ENCODE assay signal across 32 cellular contexts in the genomic region with DNA sequence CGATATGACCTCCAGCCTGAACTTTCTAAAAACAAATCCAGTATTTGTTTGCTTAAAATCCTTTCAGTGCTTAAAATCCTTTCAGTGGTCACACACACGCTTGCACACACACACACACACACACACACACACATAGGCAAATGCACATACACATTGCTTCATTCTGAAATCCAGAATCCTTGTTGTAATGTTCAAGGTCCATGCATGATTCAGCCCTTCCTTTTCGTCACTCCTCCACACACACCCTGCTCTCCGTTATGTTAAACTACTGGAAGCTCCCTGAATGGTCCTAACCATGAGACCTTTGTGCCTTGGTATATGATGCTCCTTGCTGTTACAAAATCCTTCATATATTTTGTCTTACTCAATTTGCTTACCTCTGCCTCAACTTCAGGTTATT. TPM values are rescaled to one million over a fixed set of nuclear protein-coding genes. Genes with fewer than 3 reads are reported as not detected.
"Had no signal": no experiment of that assay in that cellular context is flagged by ENCODE, and none has a peak within 500 bp of the region (broad histone marks: within the 10 kb centered on the region; RNA-seq: fewer than 3 reads in every experiment).

No MANE protein-coding gene starts in this region.

- H3K36me3 ChIP-seq: gastrocnemius medialis, pancreas, prostate gland, sigmoid colon, suprapubic skin, tibial artery, upper lobe of right lung, WERI-Rb-1 had no signal

- H3K27ac ChIP-seq: gastrocnemius medialis, pancreas, prostate gland, sigmoid colon, suprapubic skin, tibial artery, upper lobe of right lung, WERI-Rb-1 had no signal

- H3K4me1 Mint-ChIP-seq: activated naive CD4-positive, alpha-beta T cell treated with anti-CD3 and anti-CD28 coated beads, Interleukin-2, amount 50 U/mL, for 24 hours; activated naive CD8-positive, alpha-beta T cell treated with anti-CD3 and anti-CD28 coated beads, Interleukin-2, amount 50 U/mL, for 24 hours; activated T-helper 17 cell treated with anti-CD3 and anti-CD28 coated beads, Interleukin-2, amount 50 U/mL, for 72 hours; central memory CD8-positive, alpha-beta T cell; naive B cell; stimulated activated naive B cell treated with anti-CD40 and anti-IgM and Interleukin-4, amounts not matched to agents 10 μg/mL and 1 μg/mL and 100 μg/mL, for 72 hours had no signal

- H3K27ac Mint-ChIP-seq: activated CD4-positive, alpha-beta memory T cell treated with anti-CD3 and anti-CD28 coated beads for 36 hours; activated naive CD4-positive, alpha-beta T cell treated with anti-CD3 and anti-CD28 coated beads, Interleukin-2, amount 50 U/mL, for 24 hours; activated naive CD8-positive, alpha-beta T cell treated with anti-CD3 and anti-CD28 coated beads, Interleukin-2, amount 50 U/mL, for 24 hours; activated T-helper 17 cell treated with anti-CD3 and anti-CD28 coated beads, Interleukin-2, amount 50 U/mL, for 72 hours; dendritic cell treated with granulocyte-macrophage colony-stimulating factor and Interleukin-4, amounts not matched to agents 40 ng/mL and 50 ng/mL, for 4 days; endodermal cell; mesothelial cell of epicardium; naive B cell; stimulated activated naive B cell treated with anti-CD40 and anti-IgM and Interleukin-4, amounts not matched to agents 10 μg/mL and 1 μg/mL and 100 μg/mL, for 72 hours had no signal

- DNase-seq: activated CD4-positive, alpha-beta memory T cell treated with anti-CD3 and anti-CD28 coated beads for 36 hours; activated CD4-positive, alpha-beta T cell treated with anti-CD3 and anti-CD28 coated beads for 48 hours; activated naive CD8-positive, alpha-beta T cell treated with anti-CD3 and anti-CD28 coated beads, Interleukin-2, amount 50 U/mL, for 24 hours; activated T-cell treated with anti-CD3 and anti-CD28 coated beads, Interleukin-2, amount 50 U/mL, for 4 hours; anterior cingulate cortex; endodermal cell; gastrocnemius medialis; glutamatergic neuron; kidney; left colon; naive B cell; nucleus accumbens; pancreas; sigmoid colon; stimulated activated CD4-positive, alpha-beta T cell treated with anti-CD3 and anti-CD28 coated beads, Interleukin-15, amount 100 ng/mL, for 24 hours; stimulated activated CD4-positive, alpha-beta T cell treated with anti-CD3 and anti-CD28 coated beads, Interleukin-2, amount 100 ng/mL, for 24 hours; stimulated activated naive B cell treated with anti-CD40 and anti-IgM and Interleukin-4, amounts not matched to agents 10 μg/mL and 1 μg/mL and 100 μg/mL, for 72 hours; tibial artery; upper lobe of right lung; WERI-Rb-1 had no signal

- H3K9me3 ChIP-seq: gastrocnemius medialis, pancreas, prostate gland, sigmoid colon, suprapubic skin, tibial artery, upper lobe of right lung had no signal

- H3K4me3 ChIP-seq: gastrocnemius medialis, pancreas, prostate gland, sigmoid colon, suprapubic skin, tibial artery, upper lobe of right lung had no signal

- H3K27me3 Mint-ChIP-seq: dendritic cell treated with granulocyte-macrophage colony-stimulating factor and Interleukin-4, amounts not matched to agents 40 ng/mL and 50 ng/mL, for 4 days had no signal

- H3K4me3 Mint-ChIP-seq: activated CD4-positive, alpha-beta memory T cell treated with anti-CD3 and anti-CD28 coated beads for 36 hours; activated naive CD4-positive, alpha-beta T cell treated with anti-CD3 and anti-CD28 coated beads, Interleukin-2, amount 50 U/mL, for 24 hours; activated naive CD8-positive, alpha-beta T cell treated with anti-CD3 and anti-CD28 coated beads, Interleukin-2, amount 50 U/mL, for 24 hours; activated T-cell treated with anti-CD3 and anti-CD28 coated beads, Interleukin-2, amount 50 U/mL, for 4 hours; activated T-helper 17 cell treated with anti-CD3 and anti-CD28 coated beads, Interleukin-2, amount 50 U/mL, for 72 hours; central memory CD8-positive, alpha-beta T cell; dendritic cell treated with granulocyte-macrophage colony-stimulating factor and Interleukin-4, amounts not matched to agents 40 ng/mL and 50 ng/mL, for 4 days; endodermal cell; mesothelial cell of epicardium; naive B cell; stimulated activated naive B cell treated with anti-CD40 and anti-IgM and Interleukin-4, amounts not matched to agents 10 μg/mL and 1 μg/mL and 100 μg/mL, for 72 hours had no signal

- ATAC-seq: activated CD4-positive, CD25-positive, alpha-beta regulatory T cell treated with anti-CD3 and anti-CD28 coated beads, Interleukin-2, amount 50 U/mL, for 24 hours; activated naive CD8-positive, alpha-beta T cell treated with anti-CD3 and anti-CD28 coated beads, Interleukin-2, amount 50 U/mL, for 24 hours; activated T-cell treated with anti-CD3 and anti-CD28 coated beads, Interleukin-2, amount 50 U/mL, for 4 hours; esophagus mucosa; gastrocnemius medialis; left colon; pancreas; stimulated activated naive B cell treated with anti-CD40 and anti-IgM and Interleukin-4, amounts not matched to agents 10 μg/mL and 1 μg/mL and 100 μg/mL, for 72 hours; upper lobe of right lung had no signal

- H3K4me1 ChIP-seq: gastrocnemius medialis, pancreas, prostate gland, sigmoid colon, suprapubic skin, tibial artery, upper lobe of right lung had no signal

- H3K36me3 Mint-ChIP-seq: activated CD4-positive, alpha-beta memory T cell treated with anti-CD3 and anti-CD28 coated beads for 36 hours; activated naive CD4-positive, alpha-beta T cell treated with anti-CD3 and anti-CD28 coated beads, Interleukin-2, amount 50 U/mL, for 24 hours; mesothelial cell of epicardium; naive B cell; stimulated activated naive B cell treated with anti-CD40 and anti-IgM and Interleukin-4, amounts not matched to agents 10 μg/mL and 1 μg/mL and 100 μg/mL, for 72 hours had no signal

- H3K9me3 Mint-ChIP-seq: activated CD4-positive, alpha-beta memory T cell treated with anti-CD3 and anti-CD28 coated beads for 36 hours; activated naive CD4-positive, alpha-beta T cell treated with anti-CD3 and anti-CD28 coated beads, Interleukin-2, amount 50 U/mL, for 24 hours; activated naive CD8-positive, alpha-beta T cell treated with anti-CD3 and anti-CD28 coated beads, Interleukin-2, amount 50 U/mL, for 24 hours; activated T-cell treated with anti-CD3 and anti-CD28 coated beads, Interleukin-2, amount 50 U/mL, for 4 hours; activated T-helper 17 cell treated with anti-CD3 and anti-CD28 coated beads, Interleukin-2, amount 50 U/mL, for 72 hours; central memory CD8-positive, alpha-beta T cell; dendritic cell treated with granulocyte-macrophage colony-stimulating factor and Interleukin-4, amounts not matched to agents 40 ng/mL and 50 ng/mL, for 4 days; endodermal cell; mesothelial cell of epicardium; naive B cell; stimulated activated naive B cell treated with anti-CD40 and anti-IgM and Interleukin-4, amounts not matched to agents 10 μg/mL and 1 μg/mL and 100 μg/mL, for 72 hours had no signal

- FAIRE-seq: kidney, pancreas, TTC549 had no signal

- H3K27me3 ChIP-seq: gastrocnemius medialis, pancreas, sigmoid colon, suprapubic skin, tibial artery, upper lobe of right lung had no signal

RNA-seq across cellular contexts. Expression of a gene that starts 44.9 kb away (rescaled TPM):
- total RNA-seq: activated CD4-positive, alpha-beta memory T cell treated with anti-CD3 and anti-CD28 coated beads for 36 hours; activated T-cell treated with anti-CD3 and anti-CD28 coated beads, Interleukin-2, amount 50 U/mL, for 4 hours; activated T-helper 17 cell treated with anti-CD3 and anti-CD28 coated beads, Interleukin-2, amount 50 U/mL, for 72 hours; esophagus mucosa; gastrocnemius medialis; kidney; left colon; liver; suprapubic skin; T-helper 1 cell treated with Interleukin-12 subunit alpha and Interleukin-12 subunit beta and Interleukin-4 antibody, amounts not matched to agents 30 ng/mL and 1 ng/mL, for 36 hours had no signal
